37 cellular contexts compared by ENCODE assay signal in genomic region chr4:133160853-133161252, GRCh38. TPM values are rescaled to one million over a fixed set of nuclear protein-coding genes. Genes with fewer than 3 reads are reported as not detected.
"Had no signal": no experiment of that assay in that cellular context is flagged by ENCODE, and none has a peak within 500 bp of the region (broad histone marks: within the 10 kb centered on the region; RNA-seq: fewer than 3 reads in every experiment).

No MANE protein-coding gene starts in this region.

- DNase-seq: activated B cell treated with CpG ODN at 0.5 μM for 24 hours; activated CD4-positive, alpha-beta memory T cell treated with anti-CD3 and anti-CD28 coated beads for 36 hours; activated CD4-positive, alpha-beta T cell treated with anti-CD3 and anti-CD28 coated beads for 4 hours; activated CD4-positive, alpha-beta T cell treated with anti-CD3 and anti-CD28 coated beads, Interleukin-2, amount 10 ng/mL, durations not matched to agents 24 days and 14 days; activated CD4-positive, alpha-beta T cell treated with anti-CD3 and anti-CD28 coated beads, Interleukin-2, amount 50 U/mL, for 1 hour; activated CD4-positive, alpha-beta T cell treated with anti-CD3 and anti-CD28 coated beads, Interleukin-2, amount 50 U/mL, for 4 hours; activated CD4-positive, CD25-positive, alpha-beta regulatory T cell treated with anti-CD3 and anti-CD28 coated beads, Interleukin-2, amount 50 U/mL, for 72 hours; activated CD8-positive, alpha-beta memory T cell treated with anti-CD3 and anti-CD28 coated beads, Interleukin-2, amount 50 U/mL, for 4 hours; activated CD8-positive, alpha-beta T cell treated with anti-CD3 and anti-CD28 coated beads for 36 hours; activated effector memory CD4-positive, alpha-beta T cell treated with anti-CD3 and anti-CD28 coated beads, Interleukin-2, amount 50 U/mL, for 16 hours; activated gamma-delta T cell treated with Interleukin-2 at 50 U/mL for 16 hours; activated naive CD4-positive, alpha-beta T cell; activated naive CD4-positive, alpha-beta T cell treated with anti-CD3 and anti-CD28 coated beads for 36 hours; activated naive CD4-positive, alpha-beta T cell treated with anti-CD3 and anti-CD28 coated beads, Interleukin-2, amount 50 U/mL, for 16 hours; activated naive CD8-positive, alpha-beta T cell treated with anti-CD3 and anti-CD28 coated beads for 36 hours; activated T-cell treated with anti-CD3 and anti-CD28 coated beads for 4 hours; activated T-cell treated with anti-CD3 and anti-CD28 coated beads, Interleukin-2, amount 50 U/mL, for 1 hour; activated T-cell treated with anti-CD3 and anti-CD28 coated beads, Interleukin-2, amount 50 U/mL, for 4 hours; activated T-cell treated with anti-CD3 and anti-CD28 coated beads, Interleukin-2, amount 50 U/mL, for 72 hours; adrenal gland; amniotic stem cell; aorta; body of pancreas; brain microvascular endothelial cell; cerebellar nuclear complex; T-helper 1 cell; T-helper 2 cell; T-helper 9 cell had no signal

- H3K4me1 Mint-ChIP-seq: activated B cell treated with CpG ODN at 0.5 μM for 24 hours; activated CD4-positive, alpha-beta T cell treated with anti-CD3 and anti-CD28 coated beads, Interleukin-2, amount 10 ng/mL, durations not matched to agents 24 days and 14 days; activated naive CD8-positive, alpha-beta T cell treated with anti-CD3 and anti-CD28 coated beads for 36 hours; activated T-helper 17 cell treated with anti-CD3 and anti-CD28 coated beads, Interleukin-2, amount 50 U/mL, for 72 hours; central memory CD8-positive, alpha-beta T cell had no signal

- H3K4me3 Mint-ChIP-seq: activated B cell treated with CpG ODN at 0.5 μM for 24 hours; activated CD4-positive, alpha-beta memory T cell treated with anti-CD3 and anti-CD28 coated beads for 36 hours; activated CD4-positive, alpha-beta T cell treated with anti-CD3 and anti-CD28 coated beads, Interleukin-2, amount 10 ng/mL, durations not matched to agents 24 days and 14 days; activated CD8-positive, alpha-beta T cell treated with anti-CD3 and anti-CD28 coated beads for 36 hours; activated naive CD4-positive, alpha-beta T cell treated with anti-CD3 and anti-CD28 coated beads for 36 hours; activated naive CD8-positive, alpha-beta T cell treated with anti-CD3 and anti-CD28 coated beads for 36 hours; activated T-cell treated with anti-CD3 and anti-CD28 coated beads, Interleukin-2, amount 50 U/mL, for 4 hours; activated T-cell treated with anti-CD3 and anti-CD28 coated beads, Interleukin-2, amount 50 U/mL, for 72 hours; activated T-helper 1 cell treated with anti-CD3 and anti-CD28 coated beads, Interleukin-12 subunit alpha, Interleukin-12 subunit beta, Interleukin-2, Interleukin-4 antibody, amounts not matched to agents 30 ng/mL and 10 ng/mL and 1 ng/mL, durations not matched to agents 14 hours and 24 hours and 36 hours; activated T-helper 17 cell treated with anti-CD3 and anti-CD28 coated beads, Interleukin-2, amount 50 U/mL, for 72 hours; central memory CD8-positive, alpha-beta T cell; T-helper 1 cell treated with Interleukin-12 subunit alpha and Interleukin-12 subunit beta and Interleukin-4 antibody, amounts not matched to agents 30 μg/mL and 1 μg/mL, for 36 hours; T-helper 2 cell treated with Interferon-gamma antibody and Interleukin-4, amounts not matched to agents 5 μg/mL and 100 μg/mL, for 36 hours had no signal

- H3K27me3 ChIP-seq: adrenal gland, brain microvascular endothelial cell had no signal

- H3K27me3 Mint-ChIP-seq: activated B cell treated with CpG ODN at 0.5 μM for 24 hours; activated CD4-positive, alpha-beta memory T cell treated with anti-CD3 and anti-CD28 coated beads for 36 hours; activated CD8-positive, alpha-beta T cell treated with anti-CD3 and anti-CD28 coated beads for 36 hours; activated T-helper 17 cell treated with anti-CD3 and anti-CD28 coated beads, Interleukin-2, amount 50 U/mL, for 72 hours; central memory CD8-positive, alpha-beta T cell had no signal

- H3K27ac ChIP-seq: adrenal gland, body of pancreas, brain microvascular endothelial cell, breast epithelium, VCaP had no signal

- H3K36me3 ChIP-seq: adrenal gland, breast epithelium had no signal

- H3K4me3 ChIP-seq: adrenal gland, body of pancreas, breast epithelium had no signal

- H3K36me3 Mint-ChIP-seq: activated CD4-positive, alpha-beta memory T cell treated with anti-CD3 and anti-CD28 coated beads for 36 hours; activated naive CD4-positive, alpha-beta T cell treated with anti-CD3 and anti-CD28 coated beads, Interleukin-2, amount 50 U/mL, for 72 hours; activated naive CD8-positive, alpha-beta T cell treated with anti-CD3 and anti-CD28 coated beads for 36 hours had no signal

- H3K9me3 Mint-ChIP-seq: activated B cell treated with CpG ODN at 0.5 μM for 24 hours; activated CD4-positive, alpha-beta memory T cell treated with anti-CD3 and anti-CD28 coated beads for 36 hours; activated CD4-positive, alpha-beta T cell treated with anti-CD3 and anti-CD28 coated beads, Interleukin-2, amount 10 ng/mL, durations not matched to agents 24 days and 14 days; activated CD8-positive, alpha-beta T cell treated with anti-CD3 and anti-CD28 coated beads for 36 hours; activated naive CD4-positive, alpha-beta T cell treated with anti-CD3 and anti-CD28 coated beads for 36 hours; activated naive CD4-positive, alpha-beta T cell treated with anti-CD3 and anti-CD28 coated beads, Interleukin-2, amount 50 U/mL, for 72 hours; activated naive CD8-positive, alpha-beta T cell treated with anti-CD3 and anti-CD28 coated beads for 36 hours; activated T-cell treated with anti-CD3 and anti-CD28 coated beads, Interleukin-2, amount 50 U/mL, for 4 hours; activated T-cell treated with anti-CD3 and anti-CD28 coated beads, Interleukin-2, amount 50 U/mL, for 72 hours; activated T-helper 1 cell treated with anti-CD3 and anti-CD28 coated beads, Interleukin-12 subunit alpha, Interleukin-12 subunit beta, Interleukin-2, Interleukin-4 antibody, amounts not matched to agents 30 ng/mL and 10 ng/mL and 1 ng/mL, durations not matched to agents 14 hours and 24 hours and 36 hours; activated T-helper 17 cell treated with anti-CD3 and anti-CD28 coated beads, Interleukin-2, amount 50 U/mL, for 72 hours; central memory CD8-positive, alpha-beta T cell; T-helper 1 cell treated with Interleukin-12 subunit alpha and Interleukin-12 subunit beta and Interleukin-4 antibody, amounts not matched to agents 30 μg/mL and 1 μg/mL, for 36 hours; T-helper 2 cell treated with Interferon-gamma antibody and Interleukin-4, amounts not matched to agents 5 μg/mL and 100 μg/mL, for 36 hours had no signal

- H3K4me1 ChIP-seq: adrenal gland, body of pancreas, breast epithelium had no signal

- H3K9me3 ChIP-seq: body of pancreas, breast epithelium had no signal

- H3K27ac Mint-ChIP-seq: activated B cell treated with CpG ODN at 0.5 μM for 24 hours; activated CD4-positive, alpha-beta memory T cell treated with anti-CD3 and anti-CD28 coated beads for 36 hours; activated CD4-positive, alpha-beta T cell treated with anti-CD3 and anti-CD28 coated beads, Interleukin-2, amount 10 ng/mL, durations not matched to agents 24 days and 14 days; activated CD8-positive, alpha-beta T cell treated with anti-CD3 and anti-CD28 coated beads for 36 hours; activated naive CD4-positive, alpha-beta T cell treated with anti-CD3 and anti-CD28 coated beads for 36 hours; activated naive CD4-positive, alpha-beta T cell treated with anti-CD3 and anti-CD28 coated beads, Interleukin-2, amount 50 U/mL, for 72 hours; activated naive CD8-positive, alpha-beta T cell treated with anti-CD3 and anti-CD28 coated beads for 36 hours; activated T-cell treated with anti-CD3 and anti-CD28 coated beads, Interleukin-2, amount 50 U/mL, for 72 hours; activated T-helper 1 cell treated with anti-CD3 and anti-CD28 coated beads, Interleukin-12 subunit alpha, Interleukin-12 subunit beta, Interleukin-2, Interleukin-4 antibody, amounts not matched to agents 30 ng/mL and 10 ng/mL and 1 ng/mL, durations not matched to agents 14 hours and 24 hours and 36 hours; activated T-helper 17 cell treated with anti-CD3 and anti-CD28 coated beads, Interleukin-2, amount 50 U/mL, for 72 hours; T-helper 1 cell treated with Interleukin-12 subunit alpha and Interleukin-12 subunit beta and Interleukin-4 antibody, amounts not matched to agents 30 μg/mL and 1 μg/mL, for 36 hours; T-helper 2 cell treated with Interferon-gamma antibody and Interleukin-4, amounts not matched to agents 5 μg/mL and 100 μg/mL, for 36 hours had no signal

RNA-seq across cellular contexts. Expression of gene PCDH10, which starts 11.8 kb away (rescaled TPM):
- total RNA-seq: activated B cell treated with CpG ODN at 0.5 μM for 24 hours; activated CD4-positive, alpha-beta memory T cell treated with anti-CD3 and anti-CD28 coated beads for 36 hours; activated CD4-positive, alpha-beta T cell treated with anti-CD3 and anti-CD28 coated beads, Interleukin-2, amount 10 ng/mL, durations not matched to agents 24 days and 14 days; activated CD8-positive, alpha-beta memory T cell treated with anti-CD3 and anti-CD28 coated beads for 36 hours; activated CD8-positive, alpha-beta T cell treated with anti-CD3 and anti-CD28 coated beads for 36 hours; activated naive CD4-positive, alpha-beta T cell treated with anti-CD3 and anti-CD28 coated beads for 36 hours; activated naive CD4-positive, alpha-beta T cell treated with anti-CD3 and anti-CD28 coated beads, Interleukin-2, amount 50 U/mL, for 72 hours; activated naive CD8-positive, alpha-beta T cell treated with anti-CD3 and anti-CD28 coated beads for 36 hours; activated T-cell treated with anti-CD3 and anti-CD28 coated beads, Interleukin-2, amount 50 U/mL, for 4 hours; activated T-cell treated with anti-CD3 and anti-CD28 coated beads, Interleukin-2, amount 50 U/mL, for 72 hours; activated T-helper 1 cell treated with anti-CD3 and anti-CD28 coated beads, Interleukin-12 subunit alpha, Interleukin-12 subunit beta, Interleukin-2, Interleukin-4 antibody, amounts not matched to agents 30 ng/mL and 10 ng/mL and 1 ng/mL, durations not matched to agents 14 hours and 24 hours and 36 hours; activated T-helper 17 cell treated with anti-CD3 and anti-CD28 coated beads, Interleukin-2, amount 50 U/mL, for 72 hours had no signal
